8 cellular contexts compared by ENCODE assay signal in genomic region chr22:37607912-37608476, GRCh38. TPM values are rescaled to one million over a fixed set of nuclear protein-coding genes. Genes with fewer than 3 reads are reported as not detected.
DNase-seq lines count a peak whose midpoint lies in the region; ATAC-seq and TF ChIP-seq lines count a peak whose summit lies in the region.

No MANE protein-coding gene starts in this region.

- H2AFZ ChIP-seq in SU-DHL-6 (ENCODE audit: low read depth, low read length, severe bottlenecking), result peak overlapping the region; percentile 98

- no peaks in the 10 kb centered on the region for H3K9me2 ChIP-seq in SU-DHL-6 (replicated peaks; ENCODE audit: insufficient read depth, low read length)

- peaks cover 20% of the 10 kb centered on the region for H3F3A ChIP-seq in SU-DHL-6 (ENCODE audit: insufficient read depth)

- H3K27ac ChIP-seq in SU-DHL-6 (ENCODE audit: low read depth, low read length) (peak overlapping the region; percentile 95), rectal smooth muscle tissue (ENCODE audit: low read depth, low read length) (peak overlapping the region; percentile 93)

- H3K27me3 ChIP-seq in SU-DHL-6 (ENCODE audit: low read length), result no peaks in the 10 kb centered on the region
- H3K27me3 ChIP-seq in rectal smooth muscle tissue (ENCODE audit: control insufficient read depth, insufficient read depth, low read length), result no peaks in the 10 kb centered on the region

- H3K4me1 ChIP-seq in rectal smooth muscle tissue (ENCODE audit: control insufficient read depth, insufficient read depth, low read length), result peaks cover 11% of the 10 kb centered on the region

- H3K4me2 ChIP-seq in SU-DHL-6 (ENCODE audit: low read depth, low read length, poor library complexity, severe bottlenecking), result peak overlapping the region; percentile 82

- CTCF ChIA-PET in activated CD4-positive, alpha-beta T cell treated with anti-CD3 and anti-CD28 coated beads, Interleukin-2, amount 10 ng/mL, durations not matched to agents 7 days and 5 days (lab: Charles Lee), result interaction anchor here (0.7 to 5.2 kb wide), 25 partner anchors 10 to 1210 kb away, joined by 3 to 89 read pairs (median 5); partner anchors contain the start of genes ANKRD54, GCAT and NOL12

- H3K27ac Mint-ChIP-seq in activated CD4-positive, alpha-beta T cell treated with anti-CD3 and anti-CD28 coated beads, Interleukin-2, amount 10 ng/mL, durations not matched to agents 7 days and 5 days, result peak overlapping the region; percentile 95

- peaks cover 2% of the 10 kb centered on the region for H3K27me3 Mint-ChIP-seq in activated CD4-positive, alpha-beta T cell treated with anti-CD3 and anti-CD28 coated beads, Interleukin-2, amount 10 ng/mL, durations not matched to agents 7 days and 5 days

- POLR2A ChIA-PET in activated CD4-positive, alpha-beta T cell treated with anti-CD3 and anti-CD28 coated beads, Interleukin-2, amount 10 ng/mL, durations not matched to agents 7 days and 5 days (lab: Charles Lee), result interaction anchor here (1.9 kb wide), 1 partner anchor 16 kb away, joined by 10 read pairs; no protein-coding TSS in a partner anchor

- no peaks in the 10 kb centered on the region for H3K9me3 Mint-ChIP-seq in activated CD4-positive, alpha-beta T cell treated with anti-CD3 and anti-CD28 coated beads, Interleukin-2, amount 10 ng/mL, durations not matched to agents 7 days and 5 days

- H4K20me1 ChIP-seq in SU-DHL-6 (ENCODE audit: low read depth, low read length), result no peaks in the 10 kb centered on the region

- TF ChIP-seq CTCF in SU-DHL-6 (IDR thresholded peaks at IDR 0.05; ENCODE audit: insufficient read depth, low read length, poor library complexity, severe bottlenecking) (no peak), fibroblast of pulmonary artery (IDR thresholded peaks at IDR 0.05; ENCODE audit: low read length, missing control alignments) (no peak)

- ATAC-seq in HG02588 (IDR thresholded peaks at IDR 0.05; ENCODE audit: unreplicated experiment), result no peak

- H3K9ac ChIP-seq in SU-DHL-6 (ENCODE audit: low read length) (peak overlapping the region; percentile 86), rectal smooth muscle tissue (ENCODE audit: low read length) (no peak overlapping the region)

- H3K36me3 Mint-ChIP-seq in activated CD4-positive, alpha-beta T cell treated with anti-CD3 and anti-CD28 coated beads, Interleukin-2, amount 10 ng/mL, durations not matched to agents 7 days and 5 days (ENCODE audit: low read depth), result peaks cover 3% of the 10 kb centered on the region

- H3K4me3 ChIP-seq in SU-DHL-6 (ENCODE audit: insufficient read depth, low read length, poor library complexity, severe bottlenecking) (peak overlapping the region; percentile 88), fibroblast of pulmonary artery (replicated peaks; ENCODE audit: low read depth, low read length) (peak overlapping the region; percentile 88), rectal smooth muscle tissue (ENCODE audit: low read length) (peak overlapping the region; percentile 76)

- peak; percentile 21 for DNase-seq in activated CD4-positive, alpha-beta T cell treated with anti-CD3 and anti-CD28 coated beads, Interleukin-2, amount 10 ng/mL, durations not matched to agents 7 days and 5 days
- DNase-seq in activated CD4-positive, alpha-beta T cell treated with anti-CD3 and anti-CD28 coated beads for 48 hours, result no peak
- no peak for DNase-seq in fibroblast of pulmonary artery (ENCODE audit: low read depth)
- no peak for DNase-seq in D341Med (ENCODE audit: low spot score)
- DNase-seq in activated CD8-positive, alpha-beta memory T cell treated with anti-CD3 and anti-CD28 coated beads, Interleukin-2, amount 50 U/mL, for 48 hours, result no peak

- H3K36me3 ChIP-seq in SU-DHL-6 (ENCODE audit: low read length) (no peaks in the 10 kb centered on the region), rectal smooth muscle tissue (ENCODE audit: control insufficient read depth, insufficient read depth, low read length) (no peaks in the 10 kb centered on the region)

- peaks cover 57% of the 10 kb centered on the region for H3K4me1 Mint-ChIP-seq in activated CD4-positive, alpha-beta T cell treated with anti-CD3 and anti-CD28 coated beads, Interleukin-2, amount 10 ng/mL, durations not matched to agents 7 days and 5 days

- peak overlapping the region; percentile 77 for H3K4me3 Mint-ChIP-seq in activated CD4-positive, alpha-beta T cell treated with anti-CD3 and anti-CD28 coated beads, Interleukin-2, amount 10 ng/mL, durations not matched to agents 7 days and 5 days

- H3K9me3 ChIP-seq in SU-DHL-6 (ENCODE audit: insufficient read depth, low read length), result no peaks in the 10 kb centered on the region

- peaks cover 30% of the 10 kb centered on the region for H3K79me2 ChIP-seq in SU-DHL-6 (ENCODE audit: insufficient read depth, low read length)

RNA-seq across cellular contexts. Expression of gene GGA1, which starts 0.6 kb away (rescaled TPM):
- total RNA-seq in activated CD4-positive, alpha-beta T cell treated with anti-CD3 and anti-CD28 coated beads, Interleukin-2, amount 10 ng/mL, durations not matched to agents 7 days and 5 days, result 10 to 100 TPM; 58.5 to 62.8 TPM

RNA-seq across cellular contexts. Expression of gene LGALS2, which starts 28.1 kb away (rescaled TPM):
- total RNA-seq in activated CD4-positive, alpha-beta T cell treated with anti-CD3 and anti-CD28 coated beads, Interleukin-2, amount 10 ng/mL, durations not matched to agents 7 days and 5 days, result not detected

RNA-seq across cellular contexts. Expression of gene SH3BP1, which starts 31.5 kb away (rescaled TPM):
- 100 to 1,000 TPM; 184 to 187 TPM for total RNA-seq in activated CD4-positive, alpha-beta T cell treated with anti-CD3 and anti-CD28 coated beads, Interleukin-2, amount 10 ng/mL, durations not matched to agents 7 days and 5 days

RNA-seq across cellular contexts. Expression of gene CDC42EP1, which starts 47.7 kb away (rescaled TPM):
- under 1 TPM in 1 of 2 experiments, not detected in 1; 0.30 TPM for total RNA-seq in activated CD4-positive, alpha-beta T cell treated with anti-CD3 and anti-CD28 coated beads, Interleukin-2, amount 10 ng/mL, durations not matched to agents 7 days and 5 days

RNA-seq across cellular contexts. Expression of gene PDXP, which starts 50.5 kb away (rescaled TPM):
- 10 to 100 TPM; 21.5 to 21.8 TPM for total RNA-seq in activated CD4-positive, alpha-beta T cell treated with anti-CD3 and anti-CD28 coated beads, Interleukin-2, amount 10 ng/mL, durations not matched to agents 7 days and 5 days
